ENCODE assay signal across 17 cellular contexts in genomic region chr17:75548839-75549238, GRCh38. TPM values are rescaled to one million over a fixed set of nuclear protein-coding genes. Genes with fewer than 3 reads are reported as not detected.
DNase-seq lines count a peak whose midpoint lies in the region; ATAC-seq, FAIRE-seq and TF ChIP-seq lines count a peak whose summit lies in the region.
"Had no signal": no experiment of that assay in that cellular context is flagged by ENCODE, and none has a peak within 500 bp of the region (broad histone marks: within the 10 kb centered on the region; RNA-seq: fewer than 3 reads in every experiment).

No MANE protein-coding gene starts in this region.

- no peak for FAIRE-seq in pancreas (lab: Jason Lieb, UNC)

- H3K27ac ChIP-seq in esophagus squamous epithelium, result peak overlapping the region; percentile 92 to 96 (median 95)
- H3K27ac ChIP-seq in pancreas, result peak overlapping the region; percentile 93 to 99 (median 97)
- H3K27ac ChIP-seq: adrenal gland, KMS-11, SK-N-MC had no signal

- no peak overlapping the region for H3K4me3 ChIP-seq in esophagus squamous epithelium
- no peak overlapping the region for H3K4me3 ChIP-seq in pancreas
- H3K4me3 ChIP-seq: adrenal gland, SK-N-MC had no signal

- TF ChIP-seq POLR2A in esophagus squamous epithelium (IDR thresholded peaks at IDR 0.05), result no peak

- POLR2A ChIA-PET in HEK293T (lab: Yijun Ruan, JAX), result interaction anchor here (1.0 to 1.3 kb wide), 3 partner anchors 9 to 17 kb away, joined by 3 to 8 read pairs (median 3); no protein-coding TSS in a partner anchor

- WGBS in esophagus squamous epithelium, 2 donors, result 33 to 66% methylated on average over 1 to 3 of the region's 5 CpGs
- 68 to 73% methylated on average over 5 of the region's 5 CpGs for WGBS in pancreas, 2 donors

- ATAC-seq in pancreas (no peak), HG03095 (IDR thresholded peaks at IDR 0.05; ENCODE audit: unreplicated experiment) (no peak)
- ATAC-seq: activated CD8-positive, alpha-beta T cell treated with anti-CD3 and anti-CD28 coated beads for 36 hours; activated T-helper 17 cell treated with anti-CD3 and anti-CD28 coated beads, Interleukin-2, amount 50 U/mL, for 72 hours; stimulated activated naive CD8-positive, alpha-beta T cell treated with anti-CD3 and anti-CD28 coated beads, Interleukin-15, Interleukin-2, amounts not matched to agents 100 U/mL and 50 U/mL, for 24 hours had no signal

- intact Hi-C loops in esophagus squamous epithelium (cut with DNase I), result loop anchor here (10.0 kb wide), 1 partner anchor 74 kb away; no protein-coding TSS in a partner anchor
- intact Hi-C loops in pancreas (cut with DNase I), result no loop called here

- H3K36me3 ChIP-seq in esophagus squamous epithelium (peaks cover 0 to 25% (median 0%) of the 10 kb centered on the region in 3 donors), pancreas (no peaks in the 10 kb centered on the region)
- H3K36me3 ChIP-seq: adrenal gland had no signal

- H3K27me3 ChIP-seq in esophagus squamous epithelium (no peaks in the 10 kb centered on the region), pancreas (no peaks in the 10 kb centered on the region)
- H3K27me3 ChIP-seq: adrenal gland had no signal

- TF ChIP-seq CTCF in esophagus squamous epithelium (IDR thresholded peaks at IDR 0.05) (no peak), pancreas (IDR thresholded peaks at IDR 0.05) (no peak)

- DNase-seq in COLO668 (lab: John Stamatoyannopoulos, UW; ENCODE audit: unreplicated experiment) (peak; percentile 57), NCI-H69 (lab: John Stamatoyannopoulos, UW) (peak; percentile 51), esophagus squamous epithelium (lab: John Stamatoyannopoulos, UW) (no peak), pancreas (no peak), HEK293T (ENCODE audit: extremely low spot score) (no peak), NCI-H2227 treated with DMSO at 0.1 percent for 48 hours (lab: John Stamatoyannopoulos, UW) (no peak)
- DNase-seq in activated CD4-positive, alpha-beta T cell treated with anti-CD3 and anti-CD28 coated beads for 48 hours, result no peak
- DNase-seq: activated CD8-positive, alpha-beta T cell treated with anti-CD3 and anti-CD28 coated beads for 36 hours; adrenal gland; cerebellar nuclear complex; NCI-H446 treated with DMSO at 0.1 percent for 48 hours; posterior cingulate gyrus; stimulated activated naive CD8-positive, alpha-beta T cell treated with anti-CD3 and anti-CD28 coated beads, Interleukin-15, Interleukin-2, amounts not matched to agents 100 U/mL and 50 U/mL, for 24 hours had no signal

- H3K9me3 ChIP-seq in esophagus squamous epithelium, result no peaks in the 10 kb centered on the region
- H3K9me3 ChIP-seq in pancreas, result no peaks in the 10 kb centered on the region
- H3K9me3 ChIP-seq: adrenal gland had no signal

- CTCF ChIA-PET in HEK293T (lab: Yijun Ruan, JAX), result interaction anchor here (1.0 kb wide), 1 partner anchor 52 kb away, joined by 3 read pairs; no protein-coding TSS in a partner anchor

- H3K4me1 ChIP-seq in esophagus squamous epithelium (peaks cover 8 to 54% (median 13%) of the 10 kb centered on the region in 3 donors), pancreas (peaks cover 38 to 43% (median 40%) of the 10 kb centered on the region in 3 donors)
- H3K4me1 ChIP-seq: adrenal gland had no signal

TF ChIP-seq in HEK293T, 16 proteins besides CTCF, POLR2A, EP300 and RAD21:
- TF ChIP-seq LEF1 (IDR thresholded peaks at IDR 0.05; ENCODE audit: borderline replicate concordance), result no peak
- TF ChIP-seq ARNT (IDR thresholded peaks at IDR 0.05), result no peak
- no peak for TF ChIP-seq HDGF (IDR thresholded peaks at IDR 0.05; ENCODE audit: borderline replicate concordance)
- TF ChIP-seq, protein P1, sequence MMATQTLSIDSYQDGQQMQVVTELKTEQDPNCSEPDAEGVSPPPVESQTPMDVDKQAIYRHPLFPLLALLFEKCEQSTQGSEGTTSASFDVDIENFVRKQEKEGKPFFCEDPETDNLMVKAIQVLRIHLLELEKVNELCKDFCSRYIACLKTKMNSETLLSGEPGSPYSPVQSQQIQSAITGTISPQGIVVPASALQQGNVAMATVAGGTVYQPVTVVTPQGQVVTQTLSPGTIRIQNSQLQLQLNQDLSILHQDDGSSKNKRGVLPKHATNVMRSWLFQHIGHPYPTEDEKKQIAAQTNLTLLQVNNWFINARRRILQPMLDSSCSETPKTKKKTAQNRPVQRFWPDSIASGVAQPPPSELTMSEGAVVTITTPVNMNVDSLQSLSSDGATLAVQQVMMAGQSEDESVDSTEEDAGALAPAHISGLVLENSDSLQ (IDR thresholded peaks at IDR 0.05), result no peak
- no peak for TF ChIP-seq L3MBTL2 (conservative IDR thresholded peaks at IDR 0.05)
- TF ChIP-seq FOXM1 (IDR thresholded peaks at IDR 0.05; ENCODE audit: borderline replicate concordance), result no peak
- TF ChIP-seq SUZ12 (IDR thresholded peaks at IDR 0.05), result no peak
- no peak for TF ChIP-seq ZNF384 (IDR thresholded peaks at IDR 0.05)
- no peak for TF ChIP-seq FOXA1 (IDR thresholded peaks at IDR 0.05)
- no peak for TF ChIP-seq ELF4 (IDR thresholded peaks at IDR 0.05)
- TF ChIP-seq TARDBP (IDR thresholded peaks at IDR 0.05), result no peak
- TF ChIP-seq FOXK2 (IDR thresholded peaks at IDR 0.05), result no peak
- TF ChIP-seq NFRKB (IDR thresholded peaks at IDR 0.05), result no peak
- no peak for TF ChIP-seq SP1 (IDR thresholded peaks at IDR 0.05)
- TF ChIP-seq BHLHE40 (IDR thresholded peaks at IDR 0.05; ENCODE audit: borderline replicate concordance), result no peak
- TF ChIP-seq CTBP1 (IDR thresholded peaks at IDR 0.05; ENCODE audit: borderline replicate concordance), result no peak

RNA-seq across cellular contexts. Expression of gene LLGL2, which starts 23.3 kb away (rescaled TPM):
- total RNA-seq in esophagus squamous epithelium (100 to 1,000 TPM in 1 of 4 donors, 10 to 100 TPM in 3; 40.0 to 101 (median 67.3) TPM), pancreas (100 to 1,000 TPM in 3 of 6 donors, 10 to 100 TPM in 3; 87.8 to 130 (median 101) TPM)
- 100 to 1,000 TPM; 286 to 296 TPM for polyA plus RNA-seq in pancreas

RNA-seq across cellular contexts. Expression of gene TSEN54, which starts 32.5 kb away (rescaled TPM):
- total RNA-seq in esophagus squamous epithelium (10 to 100 TPM; 18.3 to 33.2 (median 23.1) TPM), pancreas (10 to 100 TPM; 14.9 to 20.0 (median 19.1) TPM)
- 100 to 1,000 TPM in 1 of 2 donors, 10 to 100 TPM in 1; 55.1 to 105 TPM for polyA plus RNA-seq in pancreas

RNA-seq across cellular contexts. Expression of gene CASKIN2, which starts 33.5 kb away (rescaled TPM):
- total RNA-seq in esophagus squamous epithelium, result 10 to 100 TPM in 3 of 4 donors, 1 to 10 TPM in 1; 9.5 to 12.2 (median 10.4) TPM
- total RNA-seq in pancreas, result 10 to 100 TPM; 12.2 to 20.7 (median 13.2) TPM
- 10 to 100 TPM; 12.1 to 14.7 TPM for polyA plus RNA-seq in pancreas

RNA-seq across cellular contexts. Expression of gene MYO15B, which starts 38.8 kb away (rescaled TPM):
- total RNA-seq in esophagus squamous epithelium, result 10 to 100 TPM in 2 of 4 donors, 1 to 10 TPM in 2; 6.3 to 60.7 (median 10.4) TPM
- total RNA-seq in pancreas, result 10 to 100 TPM; 25.9 to 82.0 (median 38.6) TPM
- 100 to 1,000 TPM; 307 to 325 TPM for polyA plus RNA-seq in pancreas

Comparison
In these comparisons a context has a peak if more than half of its experiments do, and no peak if none do; other contexts are left out.
1. DNase-seq: peak in COLO668 (single experiment) and NCI-H69 (single experiment); none in esophagus squamous epithelium (single experiment), pancreas (0 of 6), HEK293T (single experiment), NCI-H2227 treated with DMSO at 0.1 percent for 48 hours (single experiment) and activated CD4-positive, alpha-beta T cell treated with anti-CD3 and anti-CD28 coated beads for 48 hours (single experiment).